In the genomic region with DNA sequence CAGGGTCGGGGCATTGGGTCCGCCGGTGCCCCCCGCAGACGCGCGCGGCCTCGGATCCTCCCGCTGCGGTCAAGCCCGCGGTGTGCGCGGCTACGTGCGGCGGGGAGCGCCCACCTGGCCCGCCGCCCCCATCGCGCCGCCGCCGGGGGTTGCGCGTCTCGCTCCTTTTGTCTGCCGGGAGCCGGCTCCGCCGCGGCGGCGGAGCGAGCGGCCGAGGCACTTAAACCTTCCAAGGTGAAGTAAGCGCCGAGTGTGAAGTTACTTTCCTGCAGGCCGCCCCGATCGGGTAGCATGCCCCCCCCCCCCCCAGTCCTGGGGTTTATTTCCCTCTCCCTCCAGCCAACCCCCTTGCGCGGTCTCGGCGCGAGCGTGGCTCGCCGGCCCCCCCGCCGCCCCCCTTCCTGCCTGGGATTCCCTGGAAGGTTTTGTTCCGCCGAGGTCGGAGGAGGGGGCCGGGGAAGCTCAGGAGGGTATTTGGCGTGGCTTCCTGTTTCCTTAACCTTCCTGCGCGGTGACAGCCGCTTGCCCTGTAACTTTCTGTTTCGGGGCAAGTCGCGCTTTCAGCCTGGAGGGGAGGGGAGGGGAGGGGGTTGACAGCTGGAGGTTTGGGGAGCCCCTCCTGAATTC, we compare ENCODE assay signal across 9 cellular contexts. TPM values are rescaled to one million over a fixed set of nuclear protein-coding genes. Genes with fewer than 3 reads are reported as not detected.
DNase-seq lines count a peak whose midpoint lies in the region; ATAC-seq and TF ChIP-seq lines count a peak whose summit lies in the region.
"Had no signal": no experiment of that assay in that cellular context is flagged by ENCODE, and none has a peak within 500 bp of the region (broad histone marks: within the 10 kb centered on the region; RNA-seq: fewer than 3 reads in every experiment).

No MANE protein-coding gene starts in this region.

- DNase-seq in NCI-H1417 (lab: John Stamatoyannopoulos, UW) (peak; percentile 41 to 69 (median 66)), NCI-H1417 treated with DMSO at 0.1 percent for 48 hours (lab: John Stamatoyannopoulos, UW) (no peak), MM.1S (peak; percentile 50), ecto neural progenitor cell (ENCODE audit: low spot score) (peak; percentile 73), mesothelial cell of epicardium (ENCODE audit: low spot score in 2 of 2, unreplicated experiment in 2 of 2) (no peak), testis (peak; percentile 44)
- DNase-seq in activated CD4-positive, alpha-beta T cell treated with anti-CD3 and anti-CD28 coated beads for 4 hours = peak; percentile 63

- TF ChIP-seq POLR2A in testis (IDR thresholded peaks at IDR 0.05) = no peak

- H3K9me3 ChIP-seq in MM.1S (replicated peaks; ENCODE audit: insufficient read depth, low read length) (no peaks in the 10 kb centered on the region), testis (no peaks in the 10 kb centered on the region)

- no peaks in the 10 kb centered on the region for H3K27me3 ChIP-seq in MM.1S (replicated peaks; ENCODE audit: insufficient read depth, low read length)
- H3K27me3 ChIP-seq in testis = no peaks in the 10 kb centered on the region
- H3K27me3 ChIP-seq: foreskin keratinocyte had no signal

- H4K20me1 ChIP-seq in MM.1S (ENCODE audit: insufficient read depth, low read length) = no peaks in the 10 kb centered on the region

- 1% methylated on average over 50 of the region's 65 CpGs; no CpG with 5 or more reads in 1 of the 2 donors for WGBS in testis, 2 donors

- H3K4me3 Mint-ChIP-seq in mesothelial cell of epicardium = peak overlapping the region; percentile 66

- TF ChIP-seq CTCF in MM.1S (IDR thresholded peaks at IDR 0.05; ENCODE audit: low read length) = no peak
- TF ChIP-seq CTCF in mesothelial cell of epicardium (IDR thresholded peaks at IDR 0.05; ENCODE audit: unreplicated experiment) = no peak
- no peak for TF ChIP-seq CTCF in testis (IDR thresholded peaks at IDR 0.05)

- peaks cover 55% of the 10 kb centered on the region for H3K79me2 ChIP-seq in MM.1S (ENCODE audit: low read length)

- no peaks in the 10 kb centered on the region for H3K9me3 Mint-ChIP-seq in mesothelial cell of epicardium

- H3K4me1 Mint-ChIP-seq in mesothelial cell of epicardium = peaks cover 48% of the 10 kb centered on the region

- H3K27ac ChIP-seq in MM.1S (ENCODE audit: low read length) (peak overlapping the region; percentile 78; the same call in 1 of the 2 replicates), testis (peak overlapping the region; percentile 45 to 84)
- H3K27ac ChIP-seq: foreskin keratinocyte had no signal

- H3K36me3 ChIP-seq in MM.1S (replicated peaks; ENCODE audit: insufficient read depth, low read length) (no peaks in the 10 kb centered on the region), testis (ENCODE audit: low read depth, missing control alignments) (no peaks in the 10 kb centered on the region)

- H3K4me3 ChIP-seq in MM.1S (ENCODE audit: low read length) (peak overlapping the region; percentile 74), testis (peak overlapping the region; percentile 71 to 80)

- no peaks in the 10 kb centered on the region for H3K9me2 ChIP-seq in MM.1S (replicated peaks; ENCODE audit: insufficient read depth, low read length)

- H3K27ac Mint-ChIP-seq in mesothelial cell of epicardium = peak overlapping the region; percentile 94

- no peaks in the 10 kb centered on the region for H3K36me3 Mint-ChIP-seq in mesothelial cell of epicardium

- H3F3A ChIP-seq in MM.1S (ENCODE audit: insufficient read depth, low read length) = peaks cover 25% of the 10 kb centered on the region

- H3K9ac ChIP-seq in MM.1S (ENCODE audit: low read length) = peak overlapping the region; percentile 67

- no peak overlapping the region for H2AFZ ChIP-seq in MM.1S (ENCODE audit: low read length)

- 0 out of 2 replicates have a peak, but pooled peaks cover 3% of the 10 kb centered on the region for H3K4me1 ChIP-seq in MM.1S (ENCODE audit: low read length)
- H3K4me1 ChIP-seq in testis = peaks cover 37% of the 10 kb centered on the region

- ATAC-seq in HG02798 (IDR thresholded peaks at IDR 0.05; ENCODE audit: poor library complexity, unreplicated experiment) = no peak

- intact Hi-C loops in testis (cut with DNase I; ENCODE audit: low total_unique reads) = no loop called here

- no peaks in the 10 kb centered on the region for H3K27me3 Mint-ChIP-seq in mesothelial cell of epicardium (ENCODE audit: low read depth)

- peak overlapping the region; percentile 86; the same call in 1 of the 2 replicates for H3K4me2 ChIP-seq in MM.1S (ENCODE audit: low read depth, low read length)

RNA-seq across cellular contexts. Expression of a gene that starts 56.6 kb away (rescaled TPM):
- 193 to 218 TPM (median 208 TPM) in 3 replicates for total RNA-seq in mesothelial cell of epicardium
- 100 to 1,000 TPM; 188 to 212 TPM for total RNA-seq in testis
- polyA plus RNA-seq in testis (ENCODE audit: insufficient read depth, low read depth, low replicate concordance) = 49.9 TPM

Comparison
In these comparisons a context has a peak if more than half of its experiments do, and no peak if none do; other contexts are left out.
1. DNase-seq: peak in NCI-H1417 (3 of 3), MM.1S (single experiment), activated CD4-positive, alpha-beta T cell treated with anti-CD3 and anti-CD28 coated beads for 4 hours (2 of 2), ecto neural progenitor cell (single experiment) and testis (single experiment); none in NCI-H1417 treated with DMSO at 0.1 percent for 48 hours (single experiment) and mesothelial cell of epicardium (0 of 2).